In genomic region chr12:106743270-106743988, GRCh38 we compare ENCODE assay signal across 16 cellular contexts. TPM values are rescaled to one million over a fixed set of nuclear protein-coding genes. Genes with fewer than 3 reads are reported as not detected.
DNase-seq lines count a peak whose midpoint lies in the region; TF ChIP-seq lines count a peak whose summit lies in the region.
"Had no signal": no experiment of that assay in that cellular context is flagged by ENCODE, and none has a peak within 500 bp of the region (broad histone marks: within the 10 kb centered on the region; RNA-seq: fewer than 3 reads in every experiment).

No MANE protein-coding gene starts in this region.

- peaks cover 16% of the 10 kb centered on the region for H3K36me3 Mint-ChIP-seq in brain

- H3K4me3 ChIP-seq in iPS-20b (ENCODE audit: low read length) (no peak overlapping the region), HAP-1 (no peak overlapping the region)
- H3K4me3 ChIP-seq: GM12878 had no signal

- no peaks in the 10 kb centered on the region for H3K27me3 ChIP-seq in iPS-20b (ENCODE audit: insufficient read depth, low read length)
- H3K27me3 ChIP-seq in HAP-1 (ENCODE audit: low read depth): no peaks in the 10 kb centered on the region

- H3K9ac ChIP-seq in iPS-20b (ENCODE audit: low read depth, low read length): 0 out of 2 replicates have a peak overlapping the region, but pooled peaks have one; percentile 23

- in situ Hi-C loops in HAP-1 (cut with MboI; ENCODE audit: low sequenced_read_pairs): no loop called here

- H3K4me1 Mint-ChIP-seq in brain: peaks cover 22% of the 10 kb centered on the region

- TF ChIP-seq POLR2A in erythroblast (IDR thresholded peaks at IDR 0.05; ENCODE audit: low read length): no peak

- H3K4me1 ChIP-seq in iPS-20b (ENCODE audit: insufficient read depth, low read length) (peaks cover 14% of the 10 kb centered on the region; the same call in 1 of the 2 replicates), HAP-1 (peaks cover 19% of the 10 kb centered on the region)

- peaks cover 3% of the 10 kb centered on the region for H3K27me3 Mint-ChIP-seq in brain
- H3K27me3 Mint-ChIP-seq: CD4-positive, alpha-beta T cell had no signal

- no peak overlapping the region for H3K4me3 Mint-ChIP-seq in brain
- H3K4me3 Mint-ChIP-seq: B cell; CD4-positive, alpha-beta T cell; HFFc6 had no signal

- H3K36me3 ChIP-seq in iPS-20b (ENCODE audit: insufficient read depth, low read depth, low read length) (no peaks in the 10 kb centered on the region), HAP-1 (replicated peaks) (no peaks in the 10 kb centered on the region)

- H3K27ac ChIP-seq in iPS-20b (ENCODE audit: low read length): no peak overlapping the region

- DNase-seq in NCI-H82 (lab: John Stamatoyannopoulos, UW) (peak; percentile 67), erythroblast (lab: John Stamatoyannopoulos, UW) (no peak), HAP-1 (ENCODE audit: low spot score in 2 of 2) (no peak), HK-2 (ENCODE audit: unreplicated experiment) (no peak), amniotic stem cell (lab: John Stamatoyannopoulos, UW) (no peak)
- DNase-seq: C1 segment of cervical spinal cord; Calu3; CD4-positive, alpha-beta T cell; DMS79; GOT3; HCEC 1CT; HFFc6 had no signal

- no peaks in the 10 kb centered on the region for H3K9me3 Mint-ChIP-seq in brain
- H3K9me3 Mint-ChIP-seq: CD4-positive, alpha-beta T cell; HFFc6 had no signal

- peak overlapping the region in 4 of 5 experiments; percentile 32 to 66 (median 44) for H3K27ac Mint-ChIP-seq in brain
- H3K27ac Mint-ChIP-seq: B cell; CD4-positive, alpha-beta T cell; HFFc6 had no signal

- TF ChIP-seq CTCF in brain (conservative IDR thresholded peaks at IDR 0.05): no peak

- H3K9me3 ChIP-seq in iPS-20b (ENCODE audit: insufficient read depth, low read depth, low read length) (no peaks in the 10 kb centered on the region), HAP-1 (no peaks in the 10 kb centered on the region)

RNA-seq across cellular contexts. Expression of gene RIC8B, which starts 31.1 kb away (rescaled TPM):
- polyA plus RNA-seq in brain (ENCODE audit: insufficient read depth, low read depth, low replicate concordance): 13.3 TPM
